In the genomic region with DNA sequence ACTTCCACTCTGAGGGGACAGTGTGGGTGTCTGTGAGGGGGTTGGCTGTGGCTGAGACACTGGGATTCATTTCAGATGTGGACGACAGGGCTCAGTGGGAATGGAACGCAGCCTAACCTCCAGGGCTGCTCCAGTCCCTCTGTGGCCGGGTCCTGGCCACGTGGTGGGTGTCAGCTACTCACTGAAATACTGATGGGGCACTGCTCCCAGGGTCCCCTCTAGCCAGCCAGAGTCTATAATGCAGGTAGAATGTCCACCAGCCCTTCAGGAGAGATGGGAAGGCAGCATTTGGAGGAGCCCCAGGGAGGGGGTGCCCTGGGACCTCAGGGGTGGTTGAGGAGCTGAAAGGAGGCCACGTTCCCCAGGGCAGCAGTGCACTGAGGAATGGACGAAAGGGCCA, we compare ENCODE assay signal across 20 cellular contexts.
DNase-seq lines count a peak whose midpoint lies in the region; ATAC-seq and TF ChIP-seq lines count a peak whose summit lies in the region.
"Had no signal": no experiment of that assay in that cellular context is flagged by ENCODE, and none has a peak within 500 bp of the region (broad histone marks: within the 10 kb centered on the region; RNA-seq: fewer than 3 reads in every experiment).

No MANE protein-coding gene starts in this region.

- H4K8ac ChIP-seq in neuronal stem cell (ENCODE audit: low read depth, low read length) = no peak overlapping the region

- intact Hi-C loops in esophagus muscularis mucosa (cut with DNase I) = loop anchor here (5.0 kb wide), 1 partner anchor 319 kb away; no protein-coding TSS in a partner anchor
- intact Hi-C loops in psoas muscle (cut with DNase I) = no loop called here

- H2AK5ac ChIP-seq in neuronal stem cell (ENCODE audit: low read depth, low read length) = peak overlapping the region; percentile 85

- H3K27me3 ChIP-seq in H7 (ENCODE audit: control insufficient read depth, insufficient read depth, low read length) (no peaks in the 10 kb centered on the region), esophagus muscularis mucosa (no peaks in the 10 kb centered on the region), neuronal stem cell (ENCODE audit: control insufficient read depth in 3 of 3, insufficient read depth in 3 of 3, low read depth in 1 of 3, low read length in 3 of 3) (peaks cover 0 to 26% (median 0%) of the 10 kb centered on the region in 3 experiments), psoas muscle (ENCODE audit: insufficient read depth in 3 of 3, low read length in 2 of 3) (no peaks in the 10 kb centered on the region)
- H3K27me3 ChIP-seq: BE2C, BLaER1 had no signal

- H2BK15ac ChIP-seq in neuronal stem cell (ENCODE audit: low read length) = no peak overlapping the region

- H3K4me1 ChIP-seq in esophagus muscularis mucosa (no peaks in the 10 kb centered on the region), neuronal stem cell (ENCODE audit: control insufficient read depth in 2 of 2, insufficient read depth in 1 of 2, low read depth in 1 of 2, low read length in 2 of 2) (no peaks in the 10 kb centered on the region), psoas muscle (no peaks in the 10 kb centered on the region)
- H3K4me1 ChIP-seq: A549, BE2C, Caco-2 had no signal

- H3K4me2 ChIP-seq in neuronal stem cell (ENCODE audit: insufficient read depth, low read length, poor library complexity, severe bottlenecking) = no peak overlapping the region
- H3K4me2 ChIP-seq: A549, BLaER1 had no signal

- no peak overlapping the region for H2AFZ ChIP-seq in neuronal stem cell (ENCODE audit: low read length)

- no peak overlapping the region for H3K23ac ChIP-seq in neuronal stem cell (ENCODE audit: low read depth, low read length, poor library complexity)

- TF ChIP-seq EP300 in esophagus muscularis mucosa (IDR thresholded peaks at IDR 0.05) = no peak

- H3K27ac ChIP-seq in esophagus muscularis mucosa (replicated peaks in 1 of 4) = no peak overlapping the region
- no peak overlapping the region for H3K27ac ChIP-seq in neuronal stem cell (replicated peaks; ENCODE audit: low read length)
- no peak overlapping the region for H3K27ac ChIP-seq in psoas muscle
- H3K27ac ChIP-seq: 22Rv1, A549, BLaER1 had no signal

- DNase-seq in AG20443 (ENCODE audit: low spot score) (peak; percentile 4), H7 (peak; percentile 8), esophagus muscularis mucosa (ENCODE audit: extremely low spot score) (peak; percentile 64), neuronal stem cell (ENCODE audit: low spot score) (no peak), MV-4-11 (lab: John Stamatoyannopoulos, UW) (no peak), psoas muscle (no peak), COLO668 (lab: John Stamatoyannopoulos, UW; ENCODE audit: unreplicated experiment) (no peak), NCI-H2107 (lab: John Stamatoyannopoulos, UW) (no peak)
- DNase-seq: BE2C; C1 segment of cervical spinal cord; Caco-2; Calu3; CD4-positive, alpha-beta memory T cell; CD4-positive, CD25-positive, alpha-beta regulatory T cell; CD8-positive, alpha-beta memory T cell; DMS79 treated with DMSO at 0.1 percent for 48 hours; GF-D8 had no signal

- H3K18ac ChIP-seq in neuronal stem cell (ENCODE audit: low read length) = no peak overlapping the region

- H3K4me3 ChIP-seq in H7 (ENCODE audit: insufficient read depth, low read depth, low read length) (no peak overlapping the region), esophagus muscularis mucosa (no peak overlapping the region), neuronal stem cell (ENCODE audit: low read length in 2 of 2) (no peak overlapping the region), psoas muscle (no peak overlapping the region)
- H3K4me3 ChIP-seq: A549, BLaER1 had no signal

- no peak overlapping the region for H3K9ac ChIP-seq in neuronal stem cell (ENCODE audit: low read depth, low read length, poor library complexity)
- H3K9ac ChIP-seq: BLaER1 had no signal

- peak overlapping the region; percentile 1 for H3K14ac ChIP-seq in neuronal stem cell (ENCODE audit: low read length)

- H3K9me3 ChIP-seq in esophagus muscularis mucosa (no peaks in the 10 kb centered on the region), neuronal stem cell (replicated peaks in 1 of 2; ENCODE audit: control insufficient read depth in 2 of 2, insufficient read depth in 1 of 2, low read depth in 1 of 2, low read length in 2 of 2) (no peaks in the 10 kb centered on the region), psoas muscle (no peaks in the 10 kb centered on the region)
- H3K9me3 ChIP-seq: A549, BE2C, BLaER1, Caco-2 had no signal

- H3K79me1 ChIP-seq in neuronal stem cell (ENCODE audit: low read depth, low read length) = no peaks in the 10 kb centered on the region

- H2BK5ac ChIP-seq in neuronal stem cell (ENCODE audit: low read length) = no peak overlapping the region

- H2BK120ac ChIP-seq in neuronal stem cell (ENCODE audit: low read depth, low read length) = no peak overlapping the region

- H2BK12ac ChIP-seq in neuronal stem cell (ENCODE audit: low read length) = no peak overlapping the region

- ATAC-seq in psoas muscle = no peak
- ATAC-seq: A549 had no signal

- no peak overlapping the region for H3K4ac ChIP-seq in neuronal stem cell (ENCODE audit: low read length)

- H4K91ac ChIP-seq in neuronal stem cell (ENCODE audit: low read depth, low read length, poor library complexity) = no peak overlapping the region

- H3K36me3 ChIP-seq in H7 (replicated peaks; ENCODE audit: control insufficient read depth, insufficient read depth, low read length) = no peaks in the 10 kb centered on the region
- no peaks in the 10 kb centered on the region for H3K36me3 ChIP-seq in esophagus muscularis mucosa
- no peaks in the 10 kb centered on the region for H3K36me3 ChIP-seq in neuronal stem cell (replicated peaks in 1 of 2; ENCODE audit: control insufficient read depth in 2 of 2, insufficient read depth in 2 of 2, low read length in 2 of 2)
- H3K36me3 ChIP-seq in psoas muscle (ENCODE audit: insufficient read depth in 1 of 2, low read depth in 1 of 2) = no peaks in the 10 kb centered on the region
- H3K36me3 ChIP-seq: BE2C, BLaER1 had no signal

- no peak for TF ChIP-seq CTCF in esophagus muscularis mucosa (IDR thresholded peaks at IDR 0.05)
- TF ChIP-seq CTCF in psoas muscle (IDR thresholded peaks at IDR 0.05) = no peak

- WGBS in esophagus muscularis mucosa = 75% methylated on average over 4 of the region's 6 CpGs
- WGBS in neuronal stem cell (ENCODE audit: extremely low coverage in 2 of 2, insufficient read length in 2 of 2, insufficient replicate concordance in 1 of 2), 2 donors = no CpG with 5 or more reads among the region's 6 CpGs
- WGBS in psoas muscle, 3 donors = 59 to 69% (median 67%) methylated on average over 6 of the region's 6 CpGs

- no peak for TF ChIP-seq POLR2A in esophagus muscularis mucosa (IDR thresholded peaks at IDR 0.05; ENCODE audit: low read depth)

Comparison
In these comparisons a context has a peak if more than half of its experiments do, and no peak if none do; other contexts are left out.
1. DNase-seq: peak in AG20443 (single experiment), H7 (single experiment) and esophagus muscularis mucosa (single experiment); none in neuronal stem cell (single experiment), MV-4-11 (single experiment), psoas muscle (0 of 2), COLO668 (single experiment) and NCI-H2107 (single experiment).